Comparison of ENCODE assay signal across 1 cellular context in the genomic region with DNA sequence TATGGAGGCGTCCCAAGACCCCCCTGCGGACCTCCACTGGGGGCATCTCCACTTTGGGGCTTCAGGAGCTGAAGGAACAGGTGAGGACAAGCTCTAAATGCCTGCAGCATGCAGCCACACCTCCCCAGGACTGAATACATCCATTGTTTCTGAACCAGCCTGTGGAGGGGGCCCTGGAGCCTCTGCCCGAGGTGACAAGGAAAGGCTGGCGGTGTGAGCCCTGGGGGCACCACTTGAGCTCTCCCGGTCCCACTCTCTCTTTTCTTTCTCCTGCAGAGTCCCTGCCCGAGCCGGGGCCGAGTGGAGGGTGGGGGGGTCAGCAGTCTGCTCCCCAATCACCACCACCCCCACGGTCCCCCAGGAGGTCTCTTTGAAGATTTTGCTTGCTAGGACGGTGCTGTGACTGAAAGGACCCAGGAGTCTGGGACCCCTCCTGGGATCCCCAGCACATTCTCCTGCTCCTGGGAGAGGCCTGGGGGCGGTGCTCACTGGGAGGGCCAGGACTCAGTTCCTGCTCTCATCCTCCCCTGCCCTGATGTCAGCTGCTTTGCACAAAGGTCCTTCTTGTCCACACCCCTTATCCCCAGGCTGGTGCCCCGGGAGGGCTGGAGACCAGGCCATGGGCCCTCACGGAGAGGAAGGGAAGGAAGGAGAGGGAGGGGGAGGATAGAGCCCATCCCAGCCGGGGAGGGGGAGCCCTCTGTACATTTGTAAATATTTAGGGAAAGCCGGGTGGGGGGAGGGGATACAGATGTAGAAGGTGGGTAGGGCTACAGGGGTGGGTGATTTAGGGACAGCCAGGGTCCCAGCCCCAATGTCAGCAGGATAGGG.
TF ChIP-seq lines count a peak whose summit lies in the region.

No MANE protein-coding gene starts in this region.

TF ChIP-seq in H1, 55 proteins besides CTCF, POLR2A, EP300 and RAD21:
- TF ChIP-seq EZH2 (IDR thresholded peaks at IDR 0.05; ENCODE audit: low read depth, low read length, severe bottlenecking) (no peak), PHF8 (conservative IDR thresholded peaks at IDR 0.05; ENCODE audit: low read depth, low read length) (no peak), SIX5 (IDR thresholded peaks at IDR 0.05; ENCODE audit: low read depth, low read length) (no peak), JUN (IDR thresholded peaks at IDR 0.05; ENCODE audit: low read depth, low read length) (no peak), KDM5A (IDR thresholded peaks at IDR 0.05; ENCODE audit: low read length) (no peak), CTBP2 (IDR thresholded peaks at IDR 0.05; ENCODE audit: borderline replicate concordance, insufficient read depth, insufficient read length, low read length) (no peak), POU5F1 (IDR thresholded peaks at IDR 0.05; ENCODE audit: low read depth, low read length) (no peak), KDM4A (IDR thresholded peaks at IDR 0.05; ENCODE audit: low read depth, low read length, severe bottlenecking) (no peak), SRF (IDR thresholded peaks at IDR 0.05; ENCODE audit: low read depth, low read length) (no peak), MAX (IDR thresholded peaks at IDR 0.05) (no peak), TEAD4 (IDR thresholded peaks at IDR 0.05; ENCODE audit: low read depth, low read length) (no peak), SAP30 (IDR thresholded peaks at IDR 0.05; ENCODE audit: insufficient read depth, insufficient replicate concordance, low read length) (no peak), BCL11A (IDR thresholded peaks at IDR 0.05; ENCODE audit: low read depth in 2 of 2, low read length in 2 of 2) (no peak)
